In genomic region chr17:36593651-36594316, GRCh38 we compare ENCODE assay signal across 19 cellular contexts. TPM values are rescaled to one million over a fixed set of nuclear protein-coding genes. Genes with fewer than 3 reads are reported as not detected.
DNase-seq lines count a peak whose midpoint lies in the region; ATAC-seq, FAIRE-seq and TF ChIP-seq lines count a peak whose summit lies in the region.
"Had no signal": no experiment of that assay in that cellular context is flagged by ENCODE, and none has a peak within 500 bp of the region (broad histone marks: within the 10 kb centered on the region; RNA-seq: fewer than 3 reads in every experiment).

No MANE protein-coding gene starts in this region.

- peak overlapping the region; percentile 78 for H3K4me3 Mint-ChIP-seq in activated T-cell treated with anti-CD3 and anti-CD28 coated beads, Interleukin-2, amount 50 U/mL, for 24 hours
- peak overlapping the region; percentile 19 for H3K4me3 Mint-ChIP-seq in activated T-helper 17 cell treated with anti-CD3 and anti-CD28 coated beads, Interleukin-2, amount 50 U/mL, for 72 hours

- WGBS in spleen, 5 donors, result 71 to 88% (median 79%) methylated on average over 8 of the region's 8 CpGs

- H3K27me3 Mint-ChIP-seq in activated T-cell treated with anti-CD3 and anti-CD28 coated beads, Interleukin-2, amount 50 U/mL, for 24 hours, result no peaks in the 10 kb centered on the region
- no peaks in the 10 kb centered on the region for H3K27me3 Mint-ChIP-seq in activated T-helper 17 cell treated with anti-CD3 and anti-CD28 coated beads, Interleukin-2, amount 50 U/mL, for 72 hours
- H3K27me3 Mint-ChIP-seq: naive B cell had no signal

- ATAC-seq in activated T-helper 17 cell treated with anti-CD3 and anti-CD28 coated beads, Interleukin-2, amount 50 U/mL, for 72 hours (replicated peaks), result no peak
- no peak for ATAC-seq in GM21367 (IDR thresholded peaks at IDR 0.05; ENCODE audit: unreplicated experiment)

- peaks cover 5 to 45% (median 20%) of the 10 kb centered on the region in 6 donors for H3K4me1 ChIP-seq in spleen

- no peak overlapping the region for H3K27ac ChIP-seq in spleen
- H3K27ac ChIP-seq: GM23248, tibial artery had no signal

- peaks cover 46% of the 10 kb centered on the region for H3K36me3 Mint-ChIP-seq in activated T-cell treated with anti-CD3 and anti-CD28 coated beads, Interleukin-2, amount 50 U/mL, for 24 hours (ENCODE audit: low read depth)
- H3K36me3 Mint-ChIP-seq in activated T-helper 17 cell treated with anti-CD3 and anti-CD28 coated beads, Interleukin-2, amount 50 U/mL, for 72 hours (ENCODE audit: low read depth), result peaks cover 19% of the 10 kb centered on the region
- H3K36me3 Mint-ChIP-seq: naive B cell had no signal

- no peak overlapping the region for H3K4me3 ChIP-seq in spleen
- H3K4me3 ChIP-seq: GM23248, tibial artery had no signal

- FAIRE-seq in H54 (lab: Jason Lieb, UNC), result no peak
- FAIRE-seq: GM12891 had no signal

- H3K27ac Mint-ChIP-seq in activated T-cell treated with anti-CD3 and anti-CD28 coated beads, Interleukin-2, amount 50 U/mL, for 24 hours, result no peak overlapping the region
- no peak overlapping the region for H3K27ac Mint-ChIP-seq in activated T-helper 17 cell treated with anti-CD3 and anti-CD28 coated beads, Interleukin-2, amount 50 U/mL, for 72 hours
- H3K27ac Mint-ChIP-seq: activated CD4-positive, alpha-beta T cell treated with anti-CD3 and anti-CD28 coated beads, Interleukin-2, amount 10 ng/mL, durations not matched to agents 24 days and 14 days had no signal

- H3K9me3 Mint-ChIP-seq in activated T-cell treated with anti-CD3 and anti-CD28 coated beads, Interleukin-2, amount 50 U/mL, for 24 hours, result no peaks in the 10 kb centered on the region
- H3K9me3 Mint-ChIP-seq in activated T-helper 17 cell treated with anti-CD3 and anti-CD28 coated beads, Interleukin-2, amount 50 U/mL, for 72 hours, result no peaks in the 10 kb centered on the region
- H3K9me3 Mint-ChIP-seq: activated CD4-positive, alpha-beta T cell treated with anti-CD3 and anti-CD28 coated beads, Interleukin-2, amount 10 ng/mL, durations not matched to agents 24 days and 14 days; naive B cell had no signal

- intact Hi-C loops in spleen (cut with DNase I; ENCODE audit: low total_unique reads), result no loop called here

- H3K27me3 ChIP-seq in spleen (replicated peaks in 1 of 7), result peaks cover 0 to 9% (median 0%) of the 10 kb centered on the region in 7 donors
- H3K27me3 ChIP-seq: MG63, tibial artery had no signal

- peaks cover 31% of the 10 kb centered on the region for H3K4me1 Mint-ChIP-seq in activated T-cell treated with anti-CD3 and anti-CD28 coated beads, Interleukin-2, amount 50 U/mL, for 24 hours (ENCODE audit: low read depth)
- peaks cover 15% of the 10 kb centered on the region for H3K4me1 Mint-ChIP-seq in activated T-helper 17 cell treated with anti-CD3 and anti-CD28 coated beads, Interleukin-2, amount 50 U/mL, for 72 hours

- no peak for DNase-seq in activated T-cell treated with anti-CD3 and anti-CD28 coated beads, Interleukin-2, amount 50 U/mL, for 24 hours
- no peak for DNase-seq in activated T-cell treated with anti-CD3 and anti-CD28 coated beads, Interleukin-2, amount 50 U/mL, for 1 hour
- DNase-seq in islet precursor cell, result peak; percentile 89
- DNase-seq in spleen, result peak; percentile 44
- no peak for DNase-seq in H54 (ENCODE audit: insufficient read length, low spot score)
- no peak for DNase-seq in HuH-7.5 (ENCODE audit: low spot score)
- DNase-seq: ACHN; activated CD4-positive, alpha-beta T cell treated with anti-CD3 and anti-CD28 coated beads, Interleukin-2, amount 10 ng/mL, durations not matched to agents 24 days and 14 days; activated gamma-delta T cell treated with Interleukin-2 at 50 U/mL for 16 hours; caudate nucleus; DMS79 treated with DMSO at 0.1 percent for 48 hours; GM23248; MG63; naive B cell; SW 1271; tibial artery had no signal

- peaks cover 0 to 23% (median 7%) of the 10 kb centered on the region in 6 donors for H3K36me3 ChIP-seq in spleen

- no peak for TF ChIP-seq CTCF in spleen (IDR thresholded peaks at IDR 0.05 in 8 of 11, conservative IDR thresholded peaks at IDR 0.05 in 3 of 11)

- TF ChIP-seq POLR2A in spleen (IDR thresholded peaks at IDR 0.05) (no peak), H54 (IDR thresholded peaks at IDR 0.05; ENCODE audit: low read depth, low read length) (no peak)

- no peaks in the 10 kb centered on the region for H3K9me3 ChIP-seq in spleen
- H3K9me3 ChIP-seq: MG63, tibial artery had no signal

RNA-seq across cellular contexts. Expression of gene DHRS11, which starts 2.1 kb away (rescaled TPM):
- total RNA-seq in activated T-helper 17 cell treated with anti-CD3 and anti-CD28 coated beads, Interleukin-2, amount 50 U/mL, for 72 hours, result 1 to 10 TPM; 3.8 to 6.4 TPM
- 1 to 10 TPM; 3.9 to 7.8 (median 5.2) TPM for total RNA-seq in spleen
- polyA plus RNA-seq in spleen, result 1 to 10 TPM; 4.1 to 5.1 (median 4.7) TPM

RNA-seq across cellular contexts. Expression of gene MRM1, which starts 7.6 kb away (rescaled TPM):
- total RNA-seq in activated T-helper 17 cell treated with anti-CD3 and anti-CD28 coated beads, Interleukin-2, amount 50 U/mL, for 72 hours, result 10 to 100 TPM; 11.3 to 18.2 TPM
- 1 to 10 TPM; 5.4 to 9.1 (median 7.7) TPM for total RNA-seq in spleen
- 10 to 100 TPM in 2 of 3 donors, 1 to 10 TPM in 1; 9.4 to 13.8 (median 12.2) TPM for polyA plus RNA-seq in spleen

RNA-seq across cellular contexts. Expression of gene GGNBP2, which starts 49.1 kb away (rescaled TPM):
- 10 to 100 TPM; 84.2 to 95.7 TPM for total RNA-seq in activated T-helper 17 cell treated with anti-CD3 and anti-CD28 coated beads, Interleukin-2, amount 50 U/mL, for 72 hours
- 100 to 1,000 TPM in 2 of 7 donors, 10 to 100 TPM in 5; 83.3 to 123 (median 94.7) TPM for total RNA-seq in spleen
- polyA plus RNA-seq in spleen, result 10 to 100 TPM; 60.8 to 65.5 (median 61.3) TPM

RNA-seq across cellular contexts. Expression of gene PIGW, which starts 59.0 kb away (rescaled TPM):
- 10 to 100 TPM in 1 of 2 donors, 1 to 10 TPM in 1; 9.0 to 22.2 TPM for total RNA-seq in activated T-helper 17 cell treated with anti-CD3 and anti-CD28 coated beads, Interleukin-2, amount 50 U/mL, for 72 hours
- total RNA-seq in spleen, result 1 to 10 TPM; 4.8 to 7.7 (median 6.1) TPM
- polyA plus RNA-seq in spleen, result 1 to 10 TPM; 3.3 to 6.0 (median 5.0) TPM

RNA-seq across cellular contexts. Expression of gene MYO19, which starts 59.1 kb away (rescaled TPM):
- 100 to 1,000 TPM in 1 of 2 donors, 10 to 100 TPM in 1; 98.8 to 171 TPM for total RNA-seq in activated T-helper 17 cell treated with anti-CD3 and anti-CD28 coated beads, Interleukin-2, amount 50 U/mL, for 72 hours
- total RNA-seq in spleen, result 10 to 100 TPM; 41.7 to 68.9 (median 56.1) TPM
- polyA plus RNA-seq in spleen, result 10 to 100 TPM; 15.6 to 23.6 (median 21.4) TPM

Comparison
In these comparisons a context has a peak if more than half of its experiments do, and no peak if none do; other contexts are left out.
1. DNase-seq: peak in islet precursor cell (single experiment) and spleen (single experiment); none in activated T-cell treated with anti-CD3 and anti-CD28 coated beads, Interleukin-2, amount 50 U/mL, for 24 hours (single experiment), activated T-cell treated with anti-CD3 and anti-CD28 coated beads, Interleukin-2, amount 50 U/mL, for 1 hour (single experiment), H54 (single experiment) and HuH-7.5 (single experiment).